In genomic region chr20:13006825-13007224, GRCh38 we compare ENCODE assay signal across 17 cellular contexts. TPM values are rescaled to one million over a fixed set of nuclear protein-coding genes. Genes with fewer than 3 reads are reported as not detected.
DNase-seq lines count a peak whose midpoint lies in the region; ATAC-seq, FAIRE-seq and TF ChIP-seq lines count a peak whose summit lies in the region.
"Had no signal": no experiment of that assay in that cellular context is flagged by ENCODE, and none has a peak within 500 bp of the region (broad histone marks: within the 10 kb centered on the region; RNA-seq: fewer than 3 reads in every experiment).

No MANE protein-coding gene starts in this region.

- no peak overlapping the region for H4K12ac ChIP-seq in trophoblast cell (ENCODE audit: low read depth, low read length)

- no peaks in the 10 kb centered on the region for H3K79me2 ChIP-seq in trophoblast cell (ENCODE audit: control insufficient read depth, insufficient read depth, low read length, poor library complexity)
- H3K79me2 ChIP-seq in SK-N-SH (ENCODE audit: insufficient read depth): no peaks in the 10 kb centered on the region

- H4K8ac ChIP-seq in trophoblast cell (ENCODE audit: low read depth, low read length): no peak overlapping the region

- peaks cover 9% of the 10 kb centered on the region for H3K4me1 Mint-ChIP-seq in activated T-helper 17 cell treated with anti-CD3 and anti-CD28 coated beads, Interleukin-2, amount 50 U/mL, for 72 hours

- H2BK5ac ChIP-seq in trophoblast cell (ENCODE audit: low read depth, low read length, poor library complexity): no peak overlapping the region

- H3K27me3 ChIP-seq in trophoblast cell (ENCODE audit: insufficient read depth, low read length): no peaks in the 10 kb centered on the region
- no peaks in the 10 kb centered on the region for H3K27me3 ChIP-seq in SK-N-SH (ENCODE audit: insufficient read depth)
- H3K27me3 ChIP-seq: esophagus squamous epithelium, Peyer's patch had no signal

- no peak overlapping the region for H3K14ac ChIP-seq in trophoblast cell (ENCODE audit: low read length)

- H3K9me3 ChIP-seq in trophoblast cell (ENCODE audit: insufficient read depth, low read depth, low read length) (no peaks in the 10 kb centered on the region), SK-N-SH (no peaks in the 10 kb centered on the region)
- H3K9me3 ChIP-seq: esophagus squamous epithelium, left ventricle myocardium inferior, Peyer's patch had no signal

- H3K27ac ChIP-seq in RWPE1 (no peak overlapping the region), epithelial cell of prostate (peak overlapping the region; percentile 35), trophoblast cell (ENCODE audit: low read depth, low read length) (no peak overlapping the region), SK-N-SH (ENCODE audit: low read depth in 2 of 2, low read length in 1 of 2) (no peak overlapping the region)
- H3K27ac ChIP-seq: esophagus squamous epithelium, left ventricle myocardium inferior, Peyer's patch had no signal

- no peak overlapping the region for H2AK5ac ChIP-seq in trophoblast cell (ENCODE audit: low read length)

- no peak for TF ChIP-seq EP300 in SK-N-SH (IDR thresholded peaks at IDR 0.05; ENCODE audit: borderline replicate concordance in 1 of 2, low read depth in 1 of 2, low read length in 1 of 2)

- H3K9ac ChIP-seq in trophoblast cell (ENCODE audit: low read length): no peak overlapping the region
- H3K9ac ChIP-seq in SK-N-SH: no peak overlapping the region

- no peak for TF ChIP-seq CTCF in RWPE1 (conservative IDR thresholded peaks at IDR 0.05; ENCODE audit: low read depth)
- TF ChIP-seq CTCF in SK-N-SH (IDR thresholded peaks at IDR 0.05): no peak

- CTCF ChIA-PET in RWPE1 (lab: Yijun Ruan, JAX) (no interaction called here), SK-N-SH (lab: Yijun Ruan, JAX) (no interaction called here)

- H3F3A ChIP-seq in SK-N-SH (replicated peaks; ENCODE audit: insufficient read depth): no peaks in the 10 kb centered on the region

- H3K23ac ChIP-seq in trophoblast cell (ENCODE audit: low read length): no peak overlapping the region

- no peak overlapping the region for H2BK120ac ChIP-seq in trophoblast cell (ENCODE audit: insufficient read depth, low read length, poor library complexity)

- H2AFZ ChIP-seq in trophoblast cell (ENCODE audit: insufficient read depth, low read length, poor library complexity) (no peak overlapping the region), SK-N-SH (ENCODE audit: low read depth) (no peak overlapping the region)
- H2AFZ ChIP-seq: GM23338 had no signal

- no peak overlapping the region for H3K27ac Mint-ChIP-seq in activated T-helper 17 cell treated with anti-CD3 and anti-CD28 coated beads, Interleukin-2, amount 50 U/mL, for 72 hours
- H3K27ac Mint-ChIP-seq: GM23338 had no signal

- H3K4me2 ChIP-seq in trophoblast cell (ENCODE audit: low read length) (no peak overlapping the region), SK-N-SH (no peak overlapping the region)
- H3K4me2 ChIP-seq: GM23338 had no signal

- no peaks in the 10 kb centered on the region for H4K20me1 ChIP-seq in SK-N-SH (ENCODE audit: insufficient read depth)

- no peaks in the 10 kb centered on the region for H3K9me2 ChIP-seq in SK-N-SH

- no peak overlapping the region for H3K4ac ChIP-seq in trophoblast cell (ENCODE audit: low read depth, low read length)

- no peak for ATAC-seq in GM21786 (IDR thresholded peaks at IDR 0.05; ENCODE audit: unreplicated experiment)
- ATAC-seq in activated T-helper 17 cell treated with anti-CD3 and anti-CD28 coated beads, Interleukin-2, amount 50 U/mL, for 72 hours (replicated peaks): no peak
- ATAC-seq: GM23338 had no signal

- no peak overlapping the region for H2BK12ac ChIP-seq in trophoblast cell (ENCODE audit: low read length)

- H3K18ac ChIP-seq in trophoblast cell (ENCODE audit: low read length): no peak overlapping the region

- no peak overlapping the region for H4K91ac ChIP-seq in trophoblast cell (ENCODE audit: low read depth, low read length)

- no peaks in the 10 kb centered on the region for H3K36me3 ChIP-seq in trophoblast cell (ENCODE audit: control insufficient read depth in 1 of 2, insufficient read depth in 2 of 2, low read length in 2 of 2)
- H3K36me3 ChIP-seq in SK-N-SH (replicated peaks in 1 of 2; ENCODE audit: control insufficient read depth in 1 of 2, insufficient read depth in 2 of 2, low read length in 1 of 2): no peaks in the 10 kb centered on the region
- H3K36me3 ChIP-seq: esophagus squamous epithelium, left ventricle myocardium inferior, Peyer's patch had no signal

- FAIRE-seq in urothelium cell line (lab: Jason Lieb, UNC): no peak

- H3K79me1 ChIP-seq in trophoblast cell (ENCODE audit: low read length): peaks cover 3% of the 10 kb centered on the region

- no peaks in the 10 kb centered on the region for H3K36me3 Mint-ChIP-seq in activated T-helper 17 cell treated with anti-CD3 and anti-CD28 coated beads, Interleukin-2, amount 50 U/mL, for 72 hours (ENCODE audit: low read depth)

- no peak overlapping the region for H3K4me3 Mint-ChIP-seq in activated T-helper 17 cell treated with anti-CD3 and anti-CD28 coated beads, Interleukin-2, amount 50 U/mL, for 72 hours
- H3K4me3 Mint-ChIP-seq: GM23338 had no signal

- H3K27me3 Mint-ChIP-seq in activated T-helper 17 cell treated with anti-CD3 and anti-CD28 coated beads, Interleukin-2, amount 50 U/mL, for 72 hours: peaks cover 3% of the 10 kb centered on the region

- WGBS in trophoblast cell (ENCODE audit: extremely low coverage, insufficient coverage, insufficient read length): no CpG with 5 or more reads among the region's 3 CpGs
- WGBS in SK-N-SH (ENCODE audit: low lambda C conversion rate): 9% methylated on average over 3 of the region's 3 CpGs

- no peak for TF ChIP-seq RAD21 in SK-N-SH (IDR thresholded peaks at IDR 0.05; ENCODE audit: low read length)

- no peak overlapping the region for H3K4me3 ChIP-seq in trophoblast cell (ENCODE audit: low read depth, low read length)
- no peak overlapping the region for H3K4me3 ChIP-seq in SK-N-SH (ENCODE audit: low read depth in 2 of 2, low read length in 1 of 2)
- H3K4me3 ChIP-seq: esophagus squamous epithelium, GM23338, left ventricle myocardium inferior, Peyer's patch had no signal

- H3K9me3 Mint-ChIP-seq in activated T-helper 17 cell treated with anti-CD3 and anti-CD28 coated beads, Interleukin-2, amount 50 U/mL, for 72 hours: no peaks in the 10 kb centered on the region
- H3K9me3 Mint-ChIP-seq: GM23338 had no signal

- peak; percentile 72 for DNase-seq in EL
- DNase-seq in RWPE1 (ENCODE audit: low spot score): peak; percentile 60
- DNase-seq in epithelial cell of prostate (ENCODE audit: low read depth, low spot score): no peak
- DNase-seq in trophoblast cell: peak; percentile 63 to 92
- DNase-seq in SK-N-SH: no peak
- DNase-seq in urothelium cell line (ENCODE audit: low spot score): no peak
- DNase-seq: activated CD4-positive, CD25-positive, alpha-beta regulatory T cell; DMS53; esophagus squamous epithelium; left ventricle myocardium inferior; MV-4-11; NCI-H2107; NCI-H774; Peyer's patch had no signal

- H3K4me1 ChIP-seq in trophoblast cell (ENCODE audit: control insufficient read depth in 1 of 2, insufficient read depth in 2 of 2, low read length in 2 of 2): peaks cover 6 to 7% of the 10 kb centered on the region in 2 experiments
- H3K4me1 ChIP-seq in SK-N-SH (ENCODE audit: control insufficient read depth in 1 of 2, insufficient read depth in 2 of 2, low read depth in 1 of 2, low read length in 1 of 2): no peaks in the 10 kb centered on the region

- POLR2A ChIA-PET in RWPE1 (lab: Yijun Ruan, JAX; ENCODE audit: low non-redundant PET) (no interaction called here), SK-N-SH (lab: Yijun Ruan, JAX) (no interaction called here)

TF ChIP-seq in SK-N-SH, 30 proteins besides CTCF, POLR2A, EP300 and RAD21:
- TF ChIP-seq MXI1 (IDR thresholded peaks at IDR 0.05; ENCODE audit: low read depth, low read length) (no peak), RXRA (IDR thresholded peaks at IDR 0.05; ENCODE audit: borderline replicate concordance, low read depth) (no peak), FOXJ3 (CRISPR knock-in tag; IDR thresholded peaks at IDR 0.05) (no peak), EZH2phosphoT487 (IDR thresholded peaks at IDR 0.05; ENCODE audit: borderline replicate concordance, low read depth) (no peak), YY1 (IDR thresholded peaks at IDR 0.05; ENCODE audit: low read depth) (no peak), GABPA (IDR thresholded peaks at IDR 0.05; ENCODE audit: low read depth) (no peak), TEAD4 (IDR thresholded peaks at IDR 0.05; ENCODE audit: borderline replicate concordance, insufficient read depth) (no peak), CHD2 (IDR thresholded peaks at IDR 0.05; ENCODE audit: low read length, partially characterized antibody) (no peak), TAF1 (IDR thresholded peaks at IDR 0.05; ENCODE audit: borderline replicate concordance, low read depth, low read length) (no peak), GATA2 (CRISPR knock-in tag; IDR thresholded peaks at IDR 0.05) (no peak), NFIC (IDR thresholded peaks at IDR 0.05; ENCODE audit: borderline replicate concordance) (no peak), POLR2AphosphoS5 (IDR thresholded peaks at IDR 0.05; ENCODE audit: low read depth, low read length) (no peak)

RNA-seq across cellular contexts. Expression of gene SPTLC3, which starts 1.9 kb away (rescaled TPM):
- polyA plus RNA-seq in trophoblast cell (2013): 5.4 and 5.5 TPM in 2 replicates
- polyA plus RNA-seq in SK-N-SH (2012; rRNA removed): 0.02 and 0.05 TPM in 2 replicates
- 0.03 TPM in 2 replicates for polyA plus RNA-seq in SK-N-SH (2012; cell fraction: cytosol; rRNA removed)
- 0.01 TPM in 1 of 2 replicates, not detected in the other for polyA plus RNA-seq in SK-N-SH (2012; cell fraction: nucleus; rRNA removed)
- total RNA-seq in activated T-helper 17 cell treated with anti-CD3 and anti-CD28 coated beads, Interleukin-2, amount 50 U/mL, for 72 hours: not detected

Comparison
In these comparisons a context has a peak if more than half of its experiments do, and no peak if none do; other contexts are left out.
1. DNase-seq: peak in EL (single experiment), RWPE1 (single experiment) and trophoblast cell (2 of 2); none in epithelial cell of prostate (single experiment), SK-N-SH (single experiment) and urothelium cell line (single experiment).